In the genomic region with DNA sequence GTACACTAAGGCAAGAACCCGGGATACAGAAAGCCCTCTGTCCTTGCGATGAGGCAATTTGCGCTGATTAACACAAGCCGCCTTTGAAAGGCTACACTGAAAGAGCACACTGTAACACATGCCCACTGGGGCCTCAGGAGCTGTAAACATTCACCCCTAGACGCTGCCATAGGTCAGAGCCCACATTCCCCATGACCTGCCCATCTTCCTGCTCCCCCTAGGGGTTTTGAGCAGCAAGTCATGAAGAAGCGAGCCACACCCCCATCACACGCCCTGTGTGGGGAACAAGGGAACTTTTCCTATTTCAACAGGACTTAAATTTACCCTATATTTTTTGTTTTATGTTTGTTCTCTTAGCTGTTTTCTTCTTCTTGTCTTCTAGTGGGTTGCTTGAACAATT, we compare ENCODE assay signal across 1 cellular context.
TF ChIP-seq lines count a peak whose summit lies in the region.

No MANE protein-coding gene starts in this region.

TF ChIP-seq in HepG2, 621 proteins besides CTCF, POLR2A, EP300 and RAD21 (continued from another document):
- TF ChIP-seq, protein P1, sequence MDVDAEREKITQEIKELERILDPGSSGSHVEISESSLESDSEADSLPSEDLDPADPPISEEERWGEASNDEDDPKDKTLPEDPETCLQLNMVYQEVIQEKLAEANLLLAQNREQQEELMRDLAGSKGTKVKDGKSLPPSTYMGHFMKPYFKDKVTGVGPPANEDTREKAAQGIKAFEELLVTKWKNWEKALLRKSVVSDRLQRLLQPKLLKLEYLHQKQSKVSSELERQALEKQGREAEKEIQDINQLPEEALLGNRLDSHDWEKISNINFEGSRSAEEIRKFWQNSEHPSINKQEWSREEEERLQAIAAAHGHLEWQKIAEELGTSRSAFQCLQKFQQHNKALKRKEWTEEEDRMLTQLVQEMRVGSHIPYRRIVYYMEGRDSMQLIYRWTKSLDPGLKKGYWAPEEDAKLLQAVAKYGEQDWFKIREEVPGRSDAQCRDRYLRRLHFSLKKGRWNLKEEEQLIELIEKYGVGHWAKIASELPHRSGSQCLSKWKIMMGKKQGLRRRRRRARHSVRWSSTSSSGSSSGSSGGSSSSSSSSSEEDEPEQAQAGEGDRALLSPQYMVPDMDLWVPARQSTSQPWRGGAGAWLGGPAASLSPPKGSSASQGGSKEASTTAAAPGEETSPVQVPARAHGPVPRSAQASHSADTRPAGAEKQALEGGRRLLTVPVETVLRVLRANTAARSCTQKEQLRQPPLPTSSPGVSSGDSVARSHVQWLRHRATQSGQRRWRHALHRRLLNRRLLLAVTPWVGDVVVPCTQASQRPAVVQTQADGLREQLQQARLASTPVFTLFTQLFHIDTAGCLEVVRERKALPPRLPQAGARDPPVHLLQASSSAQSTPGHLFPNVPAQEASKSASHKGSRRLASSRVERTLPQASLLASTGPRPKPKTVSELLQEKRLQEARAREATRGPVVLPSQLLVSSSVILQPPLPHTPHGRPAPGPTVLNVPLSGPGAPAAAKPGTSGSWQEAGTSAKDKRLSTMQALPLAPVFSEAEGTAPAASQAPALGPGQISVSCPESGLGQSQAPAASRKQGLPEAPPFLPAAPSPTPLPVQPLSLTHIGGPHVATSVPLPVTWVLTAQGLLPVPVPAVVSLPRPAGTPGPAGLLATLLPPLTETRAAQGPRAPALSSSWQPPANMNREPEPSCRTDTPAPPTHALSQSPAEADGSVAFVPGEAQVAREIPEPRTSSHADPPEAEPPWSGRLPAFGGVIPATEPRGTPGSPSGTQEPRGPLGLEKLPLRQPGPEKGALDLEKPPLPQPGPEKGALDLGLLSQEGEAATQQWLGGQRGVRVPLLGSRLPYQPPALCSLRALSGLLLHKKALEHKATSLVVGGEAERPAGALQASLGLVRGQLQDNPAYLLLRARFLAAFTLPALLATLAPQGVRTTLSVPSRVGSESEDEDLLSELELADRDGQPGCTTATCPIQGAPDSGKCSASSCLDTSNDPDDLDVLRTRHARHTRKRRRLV (CRISPR knock-in tag; IDR thresholded peaks at IDR 0.05), result no peak
- TF ChIP-seq ZNF709 (CRISPR knock-in tag; IDR thresholded peaks at IDR 0.05) (no peak), TCF7 (IDR thresholded peaks at IDR 0.05; ENCODE audit: low read depth) (no peak), MTA1 (CRISPR knock-in tag; IDR thresholded peaks at IDR 0.05; ENCODE audit: borderline replicate concordance) (no peak), TEAD3 (CRISPR knock-in tag; optimal IDR thresholded peaks at IDR 0.05; ENCODE audit: borderline replicate concordance) (peak; percentile 10)
- TF ChIP-seq, protein P2, sequence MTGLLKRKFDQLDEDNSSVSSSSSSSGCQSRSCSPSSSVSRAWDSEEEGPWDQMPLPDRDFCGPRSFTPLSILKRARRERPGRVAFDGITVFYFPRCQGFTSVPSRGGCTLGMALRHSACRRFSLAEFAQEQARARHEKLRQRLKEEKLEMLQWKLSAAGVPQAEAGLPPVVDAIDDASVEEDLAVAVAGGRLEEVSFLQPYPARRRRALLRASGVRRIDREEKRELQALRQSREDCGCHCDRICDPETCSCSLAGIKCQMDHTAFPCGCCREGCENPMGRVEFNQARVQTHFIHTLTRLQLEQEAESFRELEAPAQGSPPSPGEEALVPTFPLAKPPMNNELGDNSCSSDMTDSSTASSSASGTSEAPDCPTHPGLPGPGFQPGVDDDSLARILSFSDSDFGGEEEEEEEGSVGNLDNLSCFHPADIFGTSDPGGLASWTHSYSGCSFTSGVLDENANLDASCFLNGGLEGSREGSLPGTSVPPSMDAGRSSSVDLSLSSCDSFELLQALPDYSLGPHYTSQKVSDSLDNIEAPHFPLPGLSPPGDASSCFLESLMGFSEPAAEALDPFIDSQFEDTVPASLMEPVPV (CRISPR knock-in tag; IDR thresholded peaks at IDR 0.05), result no peak
TF ChIP-seq in HepG2: peak in this region for 2.
